Comparison of ENCODE assay signal across 2 cellular contexts in the genomic region with DNA sequence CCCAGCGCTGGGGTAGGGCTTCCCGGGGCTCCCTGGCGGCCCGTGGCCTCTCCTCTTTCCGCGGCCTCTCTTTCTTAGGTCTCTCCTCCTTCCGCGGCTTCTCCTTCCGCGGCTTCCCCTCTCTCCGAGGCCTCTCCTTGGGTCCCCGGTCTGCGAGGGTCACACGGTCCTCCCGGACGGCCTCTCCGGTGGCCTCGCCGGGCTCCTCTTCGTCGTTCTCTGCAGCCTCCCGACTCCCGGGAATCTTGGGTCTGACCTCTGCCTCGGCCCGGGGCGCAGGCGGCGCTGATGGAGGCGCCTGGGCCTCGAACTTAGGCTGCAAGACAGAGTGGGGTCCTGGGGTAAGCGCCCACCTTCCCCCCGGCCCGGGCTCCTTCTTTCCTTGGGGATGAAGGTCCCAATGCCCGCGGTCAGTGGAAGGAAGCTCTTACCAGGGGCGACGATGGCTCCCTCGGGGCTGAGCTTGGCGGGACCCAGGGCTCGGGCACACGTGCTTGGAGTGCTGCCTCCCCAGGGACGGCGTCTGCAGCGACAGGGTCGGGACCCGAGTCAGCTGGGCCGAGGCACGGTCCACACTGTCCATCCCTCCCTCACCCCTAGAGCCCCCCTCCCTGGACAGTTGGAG.
TF ChIP-seq lines count a peak whose summit lies in the region.

No MANE protein-coding gene starts in this region.

TF ChIP-seq in GM23338, 12 proteins besides CTCF, POLR2A, EP300 and RAD21 (continues in another document):
- no peak for TF ChIP-seq JUNB (IDR thresholded peaks at IDR 0.05; ENCODE audit: unreplicated experiment)
- no peak for TF ChIP-seq NANOG (IDR thresholded peaks at IDR 0.05; ENCODE audit: borderline replicate concordance)
- no peak for TF ChIP-seq CREB1 (CRISPR knock-in tag; IDR thresholded peaks at IDR 0.05; ENCODE audit: low read depth)
- no peak for TF ChIP-seq ZNF331 (CRISPR knock-in tag; IDR thresholded peaks at IDR 0.05; ENCODE audit: low read depth)
- TF ChIP-seq ZNF462 (CRISPR knock-in tag; IDR thresholded peaks at IDR 0.05): no peak
- TF ChIP-seq ZNF114 (CRISPR knock-in tag; IDR thresholded peaks at IDR 0.05): no peak
- TF ChIP-seq POLR2AphosphoS5 (IDR thresholded peaks at IDR 0.05; ENCODE audit: low read depth): no peak
- no peak for TF ChIP-seq EZH2 (IDR thresholded peaks at IDR 0.05; ENCODE audit: low read depth, unreplicated experiment)
- TF ChIP-seq ETS1 (IDR thresholded peaks at IDR 0.05): no peak
- no peak for TF ChIP-seq EZH2phosphoT487 (IDR thresholded peaks at IDR 0.05; ENCODE audit: unreplicated experiment)

TF ChIP-seq in K562, 482 proteins besides CTCF, POLR2A, EP300 and RAD21:
- TF ChIP-seq SMARCA4 (IDR thresholded peaks at IDR 0.05): no peak
- TF ChIP-seq RBM22 (IDR thresholded peaks at IDR 0.05; ENCODE audit: low read depth, low read length, poor library complexity, severe bottlenecking): peak; percentile 42
- TF ChIP-seq TAL1 (IDR thresholded peaks at IDR 0.05): no peak
- TF ChIP-seq POLR2G (IDR thresholded peaks at IDR 0.05; ENCODE audit: low read depth, low read length): peak; percentile 34; the same call in 1 of the 2 replicates
